8 cellular contexts compared by ENCODE assay signal in the genomic region with DNA sequence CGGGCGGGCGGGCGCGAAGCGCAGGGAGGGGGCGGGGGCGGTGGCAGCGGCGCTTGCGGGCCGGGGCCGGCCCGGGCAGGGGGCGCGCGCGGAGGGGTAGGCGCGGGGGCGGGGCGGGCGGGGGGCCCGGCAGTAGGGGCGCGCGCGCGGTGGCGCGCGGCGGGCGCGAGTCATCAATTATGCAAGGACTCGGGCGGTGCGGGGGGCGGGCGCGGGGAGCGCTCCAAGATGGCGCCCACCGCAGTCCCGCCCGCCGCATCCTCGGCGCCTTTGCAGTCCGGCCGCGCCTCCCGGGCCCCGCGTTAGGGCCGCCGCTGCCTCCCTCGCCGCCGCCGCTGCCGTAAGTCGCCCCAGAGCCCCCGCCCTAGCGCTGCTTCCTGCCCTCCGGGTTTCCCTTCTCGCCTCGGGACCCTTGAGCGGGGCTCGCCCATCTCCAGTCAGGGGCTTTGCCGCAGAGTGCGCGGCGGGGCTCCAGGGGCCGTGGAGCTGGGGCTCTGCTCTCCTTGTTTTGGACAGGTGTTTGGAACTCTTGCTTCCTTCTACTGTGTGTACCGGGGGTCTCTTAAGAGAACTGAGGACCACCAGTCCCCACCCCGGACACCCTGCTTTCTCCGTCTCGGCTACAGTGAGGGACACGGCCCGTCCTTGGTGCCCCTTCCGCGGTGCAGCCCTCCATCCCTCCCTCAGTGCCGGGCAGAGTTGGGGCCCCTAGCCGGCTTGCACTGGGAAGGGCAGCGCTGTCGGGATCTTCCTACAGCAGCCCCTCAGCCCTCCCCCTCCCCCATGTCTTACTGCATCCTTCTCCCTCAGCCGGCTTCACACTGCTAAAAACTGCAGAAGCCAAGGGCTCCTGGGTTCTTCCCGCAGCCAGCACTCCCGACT. TPM values are rescaled to one million over a fixed set of nuclear protein-coding genes. Genes with fewer than 3 reads are reported as not detected.
A peak's percentile ranks its signal among the peaks of the same experiment; 100 is the strongest.
DNase-seq lines count a peak whose midpoint lies in the region; ATAC-seq and TF ChIP-seq lines count a peak whose summit lies in the region.

A gene (plus strand): TSS at position 214 of the 882 bp plus-strand sequence. CDS start 71,585 bp downstream, outside the sequence.

- H3K4me1 Mint-ChIP-seq in CD8-positive, alpha-beta memory T cell = peaks cover 16 to 24% (median 23%) of the 10 kb centered on the region in 3 donors
- peaks cover 10% of the 10 kb centered on the region for H3K4me1 Mint-ChIP-seq in activated T-helper 1 cell treated with anti-CD3 and anti-CD28 coated beads, Interleukin-12 subunit alpha, Interleukin-12 subunit beta, Interleukin-2, Interleukin-4 antibody, amounts not matched to agents 30 ng/mL and 10 ng/mL and 1 ng/mL, durations not matched to agents 14 hours and 24 hours and 36 hours (ENCODE audit: low read depth)
- peaks cover 4% of the 10 kb centered on the region for H3K4me1 Mint-ChIP-seq in nephron

- H3K9me3 Mint-ChIP-seq in CD8-positive, alpha-beta memory T cell = no peaks in the 10 kb centered on the region
- H3K9me3 Mint-ChIP-seq in activated T-helper 1 cell treated with anti-CD3 and anti-CD28 coated beads, Interleukin-12 subunit alpha, Interleukin-12 subunit beta, Interleukin-2, Interleukin-4 antibody, amounts not matched to agents 30 ng/mL and 10 ng/mL and 1 ng/mL, durations not matched to agents 14 hours and 24 hours and 36 hours = peaks cover 4% of the 10 kb centered on the region
- no peaks in the 10 kb centered on the region for H3K9me3 Mint-ChIP-seq in nephron

- H3K4me3 ChIP-seq in CD8-positive, alpha-beta memory T cell (ENCODE audit: low read length) = peak within 1 kb of the TSS; percentile 53
- H3K4me3 ChIP-seq in HEK293 (ENCODE audit: low read depth, low read length) = peak within 1 kb of the TSS; percentile 63
- H3K4me3 ChIP-seq in fibroblast of lung (replicated peaks in 1 of 4; ENCODE audit: control extremely low read depth in 1 of 4, insufficient read depth in 1 of 4, low read depth in 3 of 4, low read length in 4 of 4) = peak within 1 kb of the TSS; percentile 66 to 85 (median 72)
- H3K4me3 ChIP-seq in tibial artery = peak within 1 kb of the TSS; percentile 45 to 58

- POLR2A ChIA-PET in CD8-positive, alpha-beta memory T cell (lab: Charles Lee) = no interaction called here
- POLR2A ChIA-PET in HEK293 (lab: Yijun Ruan, JAX) = interaction anchor here (0.6 to 0.8 kb wide), 2 partner anchors 164 to 1917 kb away, joined by 5 to 6 read pairs; no protein-coding TSS in a partner anchor

- intact Hi-C loops in activated T-helper 1 cell treated with anti-CD3 and anti-CD28 coated beads, Interleukin-12 subunit alpha, Interleukin-12 subunit beta, Interleukin-2, Interleukin-4 antibody, amounts not matched to agents 30 ng/mL and 10 ng/mL and 1 ng/mL, durations not matched to agents 14 hours and 24 hours and 36 hours (cut with micrococcal nuclease) = loop anchor here (1.0 to 5.0 kb wide), 3 partner anchors 169 to 381 kb away; a partner anchor contains a TSS
- intact Hi-C loops in tibial artery (cut with DNase I; ENCODE audit: low total_unique reads) = no loop called here

- TF ChIP-seq CTCF in HEK293 (tag by site-specific recombination; IDR thresholded peaks at IDR 0.05) (no peak), fibroblast of lung (conservative IDR thresholded peaks at IDR 0.05 in 1 of 2, IDR thresholded peaks at IDR 0.05 in 1 of 2; ENCODE audit: low read depth in 1 of 2, low read length in 2 of 2) (no peak), nephron (IDR thresholded peaks at IDR 0.05; ENCODE audit: unreplicated experiment in 3 of 3) (no peak), tibial artery (IDR thresholded peaks at IDR 0.05) (no peak)

- peak within 1 kb of the TSS; percentile 59 for H3K9ac ChIP-seq in fibroblast of lung (ENCODE audit: insufficient read depth, low read length)

- H3K27ac ChIP-seq in CD8-positive, alpha-beta memory T cell (ENCODE audit: low read depth, low read length) = no peak within 1 kb of the TSS
- H3K27ac ChIP-seq in HEK293 (ENCODE audit: extremely low read depth, low read depth, low read length) (peak within 1 kb of the TSS; percentile 60; the same call in 1 of the 2 replicates), fibroblast of lung (ENCODE audit: insufficient read depth, low read length) (peak within 1 kb of the TSS; percentile 85), tibial artery (no peak within 1 kb of the TSS)

- H3K36me3 Mint-ChIP-seq in CD8-positive, alpha-beta memory T cell = peaks cover 0 to 4% (median 0%) of the 10 kb centered on the region in 3 donors
- no peaks in the 10 kb centered on the region for H3K36me3 Mint-ChIP-seq in activated T-helper 1 cell treated with anti-CD3 and anti-CD28 coated beads, Interleukin-12 subunit alpha, Interleukin-12 subunit beta, Interleukin-2, Interleukin-4 antibody, amounts not matched to agents 30 ng/mL and 10 ng/mL and 1 ng/mL, durations not matched to agents 14 hours and 24 hours and 36 hours (ENCODE audit: low read depth)
- H3K36me3 Mint-ChIP-seq in nephron (ENCODE audit: low read depth) = no peaks in the 10 kb centered on the region

- peaks cover 10% of the 10 kb centered on the region for H3K4me1 ChIP-seq in CD8-positive, alpha-beta memory T cell (ENCODE audit: insufficient read depth, low read length)
- H3K4me1 ChIP-seq in HEK293 (ENCODE audit: control insufficient read depth, insufficient read depth, low read length) = no peaks in the 10 kb centered on the region
- H3K4me1 ChIP-seq in fibroblast of lung (ENCODE audit: control insufficient read depth, extremely low read depth, insufficient read depth, low read length) = peaks cover 3% of the 10 kb centered on the region
- H3K4me1 ChIP-seq in tibial artery = peaks cover 0 to 14% (median 12%) of the 10 kb centered on the region in 4 donors

- H3K4me3 Mint-ChIP-seq in CD8-positive, alpha-beta memory T cell = peak within 1 kb of the TSS; percentile 85 to 93 (median 89)
- H3K4me3 Mint-ChIP-seq in activated T-helper 1 cell treated with anti-CD3 and anti-CD28 coated beads, Interleukin-12 subunit alpha, Interleukin-12 subunit beta, Interleukin-2, Interleukin-4 antibody, amounts not matched to agents 30 ng/mL and 10 ng/mL and 1 ng/mL, durations not matched to agents 14 hours and 24 hours and 36 hours = peak within 1 kb of the TSS; percentile 88
- H3K4me3 Mint-ChIP-seq in nephron = peak within 1 kb of the TSS; percentile 88 to 90 (median 90)

- peak within 1 kb of the TSS; percentile 80 for H3K4me2 ChIP-seq in fibroblast of lung (ENCODE audit: extremely low read depth, insufficient read depth, low read length)

- no peaks in the 10 kb centered on the region for H3K9me3 ChIP-seq in CD8-positive, alpha-beta memory T cell (ENCODE audit: low read length)
- H3K9me3 ChIP-seq in HEK293 (ENCODE audit: control insufficient read depth, insufficient read depth, low read depth, low read length) = no peaks in the 10 kb centered on the region
- no peaks in the 10 kb centered on the region for H3K9me3 ChIP-seq in fibroblast of lung (ENCODE audit: control insufficient read depth, insufficient read depth, low read depth, low read length)
- H3K9me3 ChIP-seq in tibial artery = no peaks in the 10 kb centered on the region

- CTCF ChIA-PET in CD8-positive, alpha-beta memory T cell (lab: Charles Lee) = no interaction called here
- CTCF ChIA-PET in HEK293 (lab: Yijun Ruan, JAX) = interaction anchor here (0.6 to 0.9 kb wide), 6 partner anchors 9 to 294 kb away, joined by 3 to 4 read pairs (median 4); no protein-coding TSS in a partner anchor

- H3K79me2 ChIP-seq in fibroblast of lung (ENCODE audit: control insufficient read depth, insufficient read depth, low read length) = peaks cover 37% of the 10 kb centered on the region

- no peaks in the 10 kb centered on the region for H3K36me3 ChIP-seq in CD8-positive, alpha-beta memory T cell (ENCODE audit: insufficient read depth, low read length)
- no peaks in the 10 kb centered on the region for H3K36me3 ChIP-seq in HEK293 (ENCODE audit: control insufficient read depth in 2 of 2, insufficient read depth in 1 of 2, low read length in 2 of 2)
- H3K36me3 ChIP-seq in fibroblast of lung (ENCODE audit: control insufficient read depth, insufficient read depth, low read length) = no peaks in the 10 kb centered on the region
- H3K36me3 ChIP-seq in tibial artery = no peaks in the 10 kb centered on the region

- ATAC-seq in GM18517 (IDR thresholded peaks at IDR 0.05; ENCODE audit: unreplicated experiment) = no peak

- H3K27me3 ChIP-seq in CD8-positive, alpha-beta memory T cell (ENCODE audit: insufficient read depth, low read length, poor library complexity, severe bottlenecking) = peaks cover 3% of the 10 kb centered on the region
- no peaks in the 10 kb centered on the region for H3K27me3 ChIP-seq in fibroblast of lung (ENCODE audit: control insufficient read depth, insufficient read depth, low read length)
- H3K27me3 ChIP-seq in tibial artery = peaks cover 0 to 51% of the 10 kb centered on the region in 2 donors

- H2AFZ ChIP-seq in fibroblast of lung (ENCODE audit: low read length) = peak within 1 kb of the TSS; percentile 83

- H3K27me3 Mint-ChIP-seq in CD8-positive, alpha-beta memory T cell = peaks cover 8 to 55% of the 10 kb centered on the region in 2 donors
- peaks cover 64% of the 10 kb centered on the region for H3K27me3 Mint-ChIP-seq in activated T-helper 1 cell treated with anti-CD3 and anti-CD28 coated beads, Interleukin-12 subunit alpha, Interleukin-12 subunit beta, Interleukin-2, Interleukin-4 antibody, amounts not matched to agents 30 ng/mL and 10 ng/mL and 1 ng/mL, durations not matched to agents 14 hours and 24 hours and 36 hours (ENCODE audit: insufficient read depth)
- H3K27me3 Mint-ChIP-seq in nephron (ENCODE audit: low read depth) = peaks cover 53% of the 10 kb centered on the region

- H3K27ac Mint-ChIP-seq in CD8-positive, alpha-beta memory T cell = peak within 1 kb of the TSS in 7 of 8 donors; percentile 4 to 83 (median 74)
- H3K27ac Mint-ChIP-seq in activated T-helper 1 cell treated with anti-CD3 and anti-CD28 coated beads, Interleukin-12 subunit alpha, Interleukin-12 subunit beta, Interleukin-2, Interleukin-4 antibody, amounts not matched to agents 30 ng/mL and 10 ng/mL and 1 ng/mL, durations not matched to agents 14 hours and 24 hours and 36 hours = peak within 1 kb of the TSS; percentile 77
- H3K27ac Mint-ChIP-seq in nephron = no peak within 1 kb of the TSS

- peaks cover 4% of the 10 kb centered on the region for H4K20me1 ChIP-seq in fibroblast of lung (ENCODE audit: control insufficient read depth, extremely low read depth, insufficient read depth, low read length)

- DNase-seq in CD8-positive, alpha-beta memory T cell = peak; percentile 28 to 66 (median 39)
- DNase-seq in NCI-H69 (lab: John Stamatoyannopoulos, UW) (peak; percentile 98), fibroblast of lung (ENCODE audit: low read depth in 2 of 2) (peak; percentile 32 to 65), tibial artery (no peak)
- peak; percentile 11 for DNase-seq in activated T-helper 1 cell treated with anti-CD3 and anti-CD28 coated beads, Interleukin-12 subunit alpha, Interleukin-12 subunit beta, Interleukin-2, Interleukin-4 antibody, amounts not matched to agents 30 ng/mL and 10 ng/mL and 1 ng/mL, durations not matched to agents 14 hours and 24 hours and 36 hours (ENCODE audit: low spot score)

RNA-seq across cellular contexts. Expression of the gene that starts here (rescaled TPM):
- 1 to 10 TPM in 1 of 2 experiments, under 1 TPM in 1; 0.66 to 1.1 TPM for total RNA-seq in CD8-positive, alpha-beta memory T cell
- 0.83 TPM for polyA plus RNA-seq in CD8-positive, alpha-beta memory T cell
- total RNA-seq in activated T-helper 1 cell treated with anti-CD3 and anti-CD28 coated beads, Interleukin-12 subunit alpha, Interleukin-12 subunit beta, Interleukin-2, Interleukin-4 antibody, amounts not matched to agents 30 ng/mL and 10 ng/mL and 1 ng/mL, durations not matched to agents 14 hours and 24 hours and 36 hours = 0.15 and 0.26 TPM in 2 replicates
- 12.8 and 27.2 TPM in 2 replicates for total RNA-seq in fibroblast of lung
- 8.5 and 12.8 TPM in 2 replicates for polyA plus RNA-seq in fibroblast of lung
- 4.5 and 8.6 TPM in 2 replicates for polyA plus RNA-seq in fibroblast of lung (2012)
- 17.2 and 19.7 TPM in 2 replicates for polyA minus RNA-seq in fibroblast of lung (ENCODE audit: low replicate concordance)

Comparison
In these comparisons a context has a peak if more than half of its experiments do, and no peak if none do; other contexts are left out.
1. Peak in DNase-seq in activated T-helper 1 cell treated with anti-CD3 and anti-CD28 coated beads, Interleukin-12 subunit alpha, Interleukin-12 subunit beta, Interleukin-2, Interleukin-4 antibody, amounts not matched to agents 30 ng/mL and 10 ng/mL and 1 ng/mL, durations not matched to agents 14 hours and 24 hours and 36 hours; RNA of the gene not detected or under 1 TPM.
2. DNase-seq: peak in CD8-positive, alpha-beta memory T cell (5 of 5), NCI-H69 (single experiment) and fibroblast of lung (2 of 2); none in tibial artery (0 of 2).
3. H3K27ac ChIP-seq: peak in HEK293 (single experiment) and fibroblast of lung (single experiment); none in CD8-positive, alpha-beta memory T cell (single experiment) and tibial artery (0 of 2).
4. H3K27ac Mint-ChIP-seq: peak in CD8-positive, alpha-beta memory T cell (7 of 8) and activated T-helper 1 cell treated with anti-CD3 and anti-CD28 coated beads, Interleukin-12 subunit alpha, Interleukin-12 subunit beta, Interleukin-2, Interleukin-4 antibody, amounts not matched to agents 30 ng/mL and 10 ng/mL and 1 ng/mL, durations not matched to agents 14 hours and 24 hours and 36 hours (single experiment); none in nephron (0 of 3).
5. Peak in every context shown above with its lines, with median percentiles within 50 percentile points of each other: H3K4me3 ChIP-seq and H3K4me3 Mint-ChIP-seq.